Comparison of ENCODE assay signal across 21 cellular contexts in the genomic region with DNA sequence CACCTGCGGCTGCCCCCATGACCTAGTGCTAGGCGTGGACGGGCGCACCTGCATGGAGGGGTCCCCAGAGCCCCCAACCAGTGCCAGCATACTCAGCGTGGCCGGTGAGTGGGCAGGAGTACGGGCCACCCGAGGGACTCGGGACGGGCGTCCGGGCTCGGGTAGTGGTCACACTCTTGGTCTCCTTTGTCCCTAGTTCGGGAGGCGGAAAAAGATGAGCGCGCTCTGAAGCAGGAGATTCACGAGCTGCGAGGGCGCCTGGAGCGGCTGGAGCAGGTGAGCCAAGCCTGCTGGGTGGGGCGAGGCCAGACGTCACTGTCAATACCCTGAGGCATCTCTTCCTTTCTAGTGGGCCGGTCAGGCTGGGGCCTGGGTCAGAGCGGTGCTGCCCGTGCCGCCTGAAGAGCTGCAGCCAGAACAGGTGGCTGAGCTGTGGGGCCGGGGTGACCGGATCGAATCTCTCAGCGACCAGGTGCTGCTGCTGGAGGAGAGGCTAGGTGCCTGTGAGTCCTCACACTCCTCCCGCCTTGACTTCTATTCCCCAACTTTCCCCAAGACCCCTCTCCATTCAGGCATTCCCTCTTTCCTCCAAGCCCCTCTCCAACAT. TPM values are rescaled to one million over a fixed set of nuclear protein-coding genes. Genes with fewer than 3 reads are reported as not detected.
DNase-seq lines count a peak whose midpoint lies in the region; ATAC-seq and TF ChIP-seq lines count a peak whose summit lies in the region.
"Had no signal": no experiment of that assay in that cellular context is flagged by ENCODE, and none has a peak within 500 bp of the region (broad histone marks: within the 10 kb centered on the region; RNA-seq: fewer than 3 reads in every experiment).

No MANE protein-coding gene starts in this region.

- H3K36me3 Mint-ChIP-seq in activated T-cell treated with anti-CD3 and anti-CD28 coated beads, Interleukin-2, amount 50 U/mL, for 24 hours (ENCODE audit: low read depth) = peaks cover 74% of the 10 kb centered on the region
- peaks cover 2 to 7% of the 10 kb centered on the region in 2 donors for H3K36me3 Mint-ChIP-seq in activated T-cell treated with anti-CD3 and anti-CD28 coated beads, Interleukin-2, amount 50 U/mL, for 72 hours (ENCODE audit: insufficient read depth in 2 of 2)

- 0 out of 2 replicates have a peak, but pooled peaks cover 2% of the 10 kb centered on the region for H3K36me3 ChIP-seq in Panc1 (ENCODE audit: control insufficient read depth, insufficient read depth, low read length)
- H3K36me3 ChIP-seq in stomach = peaks cover 42 to 84% (median 81%) of the 10 kb centered on the region in 4 donors
- H3K36me3 ChIP-seq: pancreas had no signal

- H3K9me3 ChIP-seq in Panc1 (ENCODE audit: control insufficient read depth, insufficient read depth, low read depth, low read length) (no peaks in the 10 kb centered on the region), stomach (no peaks in the 10 kb centered on the region)
- H3K9me3 ChIP-seq: A549, gastrocnemius medialis, pancreas, Peyer's patch had no signal

- CTCF ChIA-PET in Panc1 (lab: Charles Lee) = no interaction called here

- no peak overlapping the region for H3K4me3 Mint-ChIP-seq in activated T-cell treated with anti-CD3 and anti-CD28 coated beads, Interleukin-2, amount 50 U/mL, for 24 hours
- H3K4me3 Mint-ChIP-seq in activated T-cell treated with anti-CD3 and anti-CD28 coated beads, Interleukin-2, amount 50 U/mL, for 72 hours = no peak overlapping the region
- H3K4me3 Mint-ChIP-seq: activated naive CD8-positive, alpha-beta T cell treated with anti-CD3 and anti-CD28 coated beads, Interleukin-2, amount 50 U/mL, for 24 hours; T-cell had no signal

- TF ChIP-seq CTCF in Panc1 (IDR thresholded peaks at IDR 0.05) (no peak), stomach (IDR thresholded peaks at IDR 0.05) (no peak)

- in situ Hi-C loops in Panc1 (cut with HindIII; ENCODE audit: low pct_unique_long_range_greater_than_20kb, low sequenced_read_pairs) = no loop called here

- no peak for TF ChIP-seq POLR2A in stomach (IDR thresholded peaks at IDR 0.05)

- H3K4me3 ChIP-seq in Panc1 (ENCODE audit: low read depth in 2 of 2, low read length in 2 of 2) (no peak overlapping the region), stomach (no peak overlapping the region)
- H3K4me3 ChIP-seq: A549, gastrocnemius medialis, pancreas, Peyer's patch had no signal

- no peak for ATAC-seq in activated T-cell treated with anti-CD3 and anti-CD28 coated beads, Interleukin-2, amount 50 U/mL, for 72 hours (replicated peaks in 1 of 2)
- peak; percentile 31; the same call in 1 of the 2 replicates for ATAC-seq in Panc1
- no peak for ATAC-seq in SK-N-SH treated with all-trans-retinoic acid at 6 μM for 48 hours
- ATAC-seq in HG03159 (IDR thresholded peaks at IDR 0.05; ENCODE audit: unreplicated experiment) = no peak
- ATAC-seq: gastrocnemius medialis, T-cell had no signal

- no peaks in the 10 kb centered on the region for H3K27me3 Mint-ChIP-seq in activated T-cell treated with anti-CD3 and anti-CD28 coated beads, Interleukin-2, amount 50 U/mL, for 24 hours
- no peaks in the 10 kb centered on the region for H3K27me3 Mint-ChIP-seq in activated T-cell treated with anti-CD3 and anti-CD28 coated beads, Interleukin-2, amount 50 U/mL, for 72 hours (ENCODE audit: low read depth)
- H3K27me3 Mint-ChIP-seq: activated naive CD8-positive, alpha-beta T cell treated with anti-CD3 and anti-CD28 coated beads, Interleukin-2, amount 50 U/mL, for 24 hours; T-cell had no signal

- H3K9me3 Mint-ChIP-seq in activated T-cell treated with anti-CD3 and anti-CD28 coated beads, Interleukin-2, amount 50 U/mL, for 24 hours = no peaks in the 10 kb centered on the region
- H3K9me3 Mint-ChIP-seq in activated T-cell treated with anti-CD3 and anti-CD28 coated beads, Interleukin-2, amount 50 U/mL, for 72 hours = no peaks in the 10 kb centered on the region
- H3K9me3 Mint-ChIP-seq: activated naive CD8-positive, alpha-beta T cell treated with anti-CD3 and anti-CD28 coated beads, Interleukin-2, amount 50 U/mL, for 24 hours; T-cell had no signal

- WGBS in stomach, 5 donors = 53 to 79% (median 64%) methylated on average over 24 to 32 of the region's 32 CpGs

- intact Hi-C loops in Panc1 (cut with micrococcal nuclease; ENCODE audit: unreplicated experiment) (no loop called here), stomach (cut with DNase I; ENCODE audit: low total_unique reads) (no loop called here)

- no peaks in the 10 kb centered on the region for H3K27me3 ChIP-seq in Panc1 (ENCODE audit: control insufficient read depth, insufficient read depth, low read length)
- H3K27me3 ChIP-seq in stomach = no peaks in the 10 kb centered on the region
- H3K27me3 ChIP-seq: gastrocnemius medialis, pancreas, Peyer's patch had no signal

- DNase-seq in activated T-cell treated with anti-CD3 and anti-CD28 coated beads, Interleukin-2, amount 50 U/mL, for 24 hours = no peak
- no peak for DNase-seq in activated T-cell treated with anti-CD3 and anti-CD28 coated beads, Interleukin-2, amount 50 U/mL, for 72 hours
- DNase-seq in Panc1 (ENCODE audit: low read depth, low spot score) (no peak), left kidney (ENCODE audit: low read depth, low spot score) (peak; percentile 0), stomach (no peak), NCI-H526 (lab: John Stamatoyannopoulos, UW) (no peak)
- DNase-seq: activated CD4-positive, CD25-positive, alpha-beta regulatory T cell treated with anti-CD3 and anti-CD28 coated beads, Interleukin-2, amount 50 U/mL, for 72 hours; activated naive CD8-positive, alpha-beta T cell treated with anti-CD3 and anti-CD28 coated beads, Interleukin-2, amount 50 U/mL, for 24 hours; cerebellar nuclear complex; gastrocnemius medialis; midbrain; MM.1S; NCI-H2081 treated with DMSO at 0.1 percent for 48 hours; NCI-H748 treated with DMSO at 0.1 percent for 48 hours; substantia nigra; T-cell had no signal

- peak overlapping the region; percentile 45 for H3K27ac Mint-ChIP-seq in activated T-cell treated with anti-CD3 and anti-CD28 coated beads, Interleukin-2, amount 50 U/mL, for 24 hours
- no peak overlapping the region for H3K27ac Mint-ChIP-seq in activated T-cell treated with anti-CD3 and anti-CD28 coated beads, Interleukin-2, amount 50 U/mL, for 72 hours
- H3K27ac Mint-ChIP-seq: activated naive CD8-positive, alpha-beta T cell treated with anti-CD3 and anti-CD28 coated beads, Interleukin-2, amount 50 U/mL, for 24 hours; T-cell had no signal

- H3K27ac ChIP-seq in Panc1 (ENCODE audit: low read length) = no peak overlapping the region
- peak overlapping the region; percentile 28 to 75 (median 69) for H3K27ac ChIP-seq in stomach
- H3K27ac ChIP-seq: A549, gastrocnemius medialis, pancreas, Peyer's patch had no signal

- POLR2A ChIA-PET in Panc1 (lab: Charles Lee) = no interaction called here

- BruUV-seq in Panc1 (replicated peaks; lab: Mats Ljungman, UMichigan) = no TSS peak

- no peak for TF ChIP-seq EP300 in stomach (IDR thresholded peaks at IDR 0.05)

- H3K4me1 Mint-ChIP-seq in activated T-cell treated with anti-CD3 and anti-CD28 coated beads, Interleukin-2, amount 50 U/mL, for 24 hours (ENCODE audit: low read depth) = peaks cover 3% of the 10 kb centered on the region
- peaks cover 8% of the 10 kb centered on the region for H3K4me1 Mint-ChIP-seq in activated T-cell treated with anti-CD3 and anti-CD28 coated beads, Interleukin-2, amount 50 U/mL, for 72 hours (ENCODE audit: low read depth)
- H3K4me1 Mint-ChIP-seq: activated naive CD8-positive, alpha-beta T cell treated with anti-CD3 and anti-CD28 coated beads, Interleukin-2, amount 50 U/mL, for 24 hours had no signal

- H3K4me1 ChIP-seq in Panc1 (ENCODE audit: control insufficient read depth, insufficient read depth, low read length) (no peaks in the 10 kb centered on the region), stomach (peaks cover 24 to 49% (median 36%) of the 10 kb centered on the region in 4 donors)
- H3K4me1 ChIP-seq: A549, gastrocnemius medialis, pancreas, Peyer's patch had no signal

TF ChIP-seq in SK-N-SH treated with all-trans-retinoic acid at 6 μM for 48 hours, 23 proteins besides CTCF, POLR2A, EP300 and RAD21 (continues in another document):
- no peak for TF ChIP-seq ZFP3 (CRISPR knock-in tag; IDR thresholded peaks at IDR 0.05)
- TF ChIP-seq GLIS3 (CRISPR knock-in tag; IDR thresholded peaks at IDR 0.05) = no peak
- no peak for TF ChIP-seq ZFP30 (CRISPR knock-in tag; IDR thresholded peaks at IDR 0.05)
- TF ChIP-seq PPARA (CRISPR knock-in tag; IDR thresholded peaks at IDR 0.05; ENCODE audit: borderline replicate concordance) = no peak

RNA-seq across cellular contexts. Expression of gene EGFL8, which starts 2.9 kb away (rescaled TPM):
- 10 to 100 TPM in 1 of 2 donors, 1 to 10 TPM in 1; 9.6 to 11.2 TPM for total RNA-seq in activated T-cell treated with anti-CD3 and anti-CD28 coated beads, Interleukin-2, amount 50 U/mL, for 72 hours
- total RNA-seq in Panc1 (2021; ENCODE audit: unreplicated experiment) = 11.1 TPM
- polyA plus RNA-seq in Panc1 (2012; ENCODE audit: insufficient read length) = 6.0 TPM
- total RNA-seq in stomach = 100 to 1,000 TPM in 1 of 5 donors, 10 to 100 TPM in 2, 1 to 10 TPM in 1, under 1 TPM in 1; 0.87 to 224 (median 10.1) TPM
- polyA plus RNA-seq in stomach = 10 to 100 TPM; 14.6 to 30.3 (median 16.6) TPM

RNA-seq across cellular contexts. Expression of gene AGPAT1, which starts 8.6 kb away (rescaled TPM):
- total RNA-seq in activated T-cell treated with anti-CD3 and anti-CD28 coated beads, Interleukin-2, amount 50 U/mL, for 72 hours = 10 to 100 TPM; 29.6 to 30.4 TPM
- 88.4 TPM for total RNA-seq in Panc1 (2021; ENCODE audit: unreplicated experiment)
- 111 TPM for polyA plus RNA-seq in Panc1 (2012; ENCODE audit: insufficient read length)
- total RNA-seq in stomach = 10 to 100 TPM in 4 of 5 donors, 1 to 10 TPM in 1; 7.3 to 52.6 (median 33.5) TPM
- 10 to 100 TPM; 31.3 to 41.9 (median 36.2) TPM for polyA plus RNA-seq in stomach

RNA-seq across cellular contexts. Expression of gene RNF5, which starts 10.9 kb away (rescaled TPM):
- total RNA-seq in activated T-cell treated with anti-CD3 and anti-CD28 coated beads, Interleukin-2, amount 50 U/mL, for 72 hours = 10 to 100 TPM; 45.0 to 49.2 TPM
- total RNA-seq in Panc1 (2021; ENCODE audit: unreplicated experiment) (82.3 TPM), stomach (10 to 100 TPM; 22.6 to 71.4 (median 50.9) TPM)
- polyA plus RNA-seq in Panc1 (2012; ENCODE audit: insufficient read length) = 158 TPM
- 100 to 1,000 TPM in 1 of 3 donors, 10 to 100 TPM in 2; 92.5 to 107 (median 93.2) TPM for polyA plus RNA-seq in stomach

RNA-seq across cellular contexts. Expression of gene PPT2, which starts 13.3 kb away (rescaled TPM):
- total RNA-seq in activated T-cell treated with anti-CD3 and anti-CD28 coated beads, Interleukin-2, amount 50 U/mL, for 72 hours = 10 to 100 TPM; 17.9 to 18.2 TPM
- total RNA-seq in Panc1 (2021; ENCODE audit: unreplicated experiment) = 20.1 TPM
- 15.2 TPM for polyA plus RNA-seq in Panc1 (2012; ENCODE audit: insufficient read length)
- 10 to 100 TPM in 4 of 5 donors, 1 to 10 TPM in 1; 5.8 to 73.0 (median 35.7) TPM for total RNA-seq in stomach
- polyA plus RNA-seq in stomach = 10 to 100 TPM in 1 of 3 donors, 1 to 10 TPM in 2; 5.8 to 11.1 (median 7.9) TPM

RNA-seq across cellular contexts. Expression of gene PRRT1, which starts 15.5 kb away (rescaled TPM):
- 1 to 10 TPM in 1 of 2 donors, under 1 TPM in 1; 0.83 to 1.2 TPM for total RNA-seq in activated T-cell treated with anti-CD3 and anti-CD28 coated beads, Interleukin-2, amount 50 U/mL, for 72 hours
- total RNA-seq in Panc1 (2021; ENCODE audit: unreplicated experiment) = 1.3 TPM
- 2.7 TPM for polyA plus RNA-seq in Panc1 (2012; ENCODE audit: insufficient read length)
- total RNA-seq in stomach = under 1 TPM in 3 of 5 donors, not detected in 2; 0.18 to 0.87 (median 0.87) TPM
- polyA plus RNA-seq in stomach = 1 to 10 TPM; 1.9 to 6.0 (median 3.4) TPM
